In genomic region chr13:71864094-71864980, GRCh38 we compare ENCODE assay signal across 8 cellular contexts. TPM values are rescaled to one million over a fixed set of nuclear protein-coding genes. Genes with fewer than 3 reads are reported as not detected.
DNase-seq lines count a peak whose midpoint lies in the region; ATAC-seq and TF ChIP-seq lines count a peak whose summit lies in the region.

No MANE protein-coding gene starts in this region.

- H3K9me3 ChIP-seq in breast epithelium (no peaks in the 10 kb centered on the region), subcutaneous abdominal adipose tissue (ENCODE audit: control insufficient read depth in 5 of 5, low read length in 5 of 5) (no peaks in the 10 kb centered on the region)

- intact Hi-C loops in breast epithelium (cut with DNase I; ENCODE audit: low total_unique reads): no loop called here

- H3K27me3 ChIP-seq in breast epithelium (peaks cover 0 to 38% of the 10 kb centered on the region in 2 donors), subcutaneous abdominal adipose tissue (ENCODE audit: control insufficient read depth in 5 of 5, insufficient read depth in 4 of 5, low read length in 5 of 5) (peaks cover 13 to 21% (median 16%) of the 10 kb centered on the region in 5 donors)

- DNase-seq in DMS 273 treated with DMSO at 0.1 percent for 48 hours (lab: John Stamatoyannopoulos, UW) (peak; percentile 39), NCI-H1694 treated with DMSO at 0.1 percent for 48 hours (lab: John Stamatoyannopoulos, UW) (peak; percentile 77), breast epithelium (ENCODE audit: low spot score in 2 of 2) (peak; percentile 25 to 67), left kidney (ENCODE audit: low read depth, low spot score) (peak; percentile 92), A172 (ENCODE audit: low spot score) (no peak)
- no peak for DNase-seq in effector CD4-positive, alpha-beta T cell

- no peak for ATAC-seq in GM21825 (IDR thresholded peaks at IDR 0.05; ENCODE audit: unreplicated experiment)

- TF ChIP-seq POLR2A in breast epithelium (IDR thresholded peaks at IDR 0.05): no peak

- H3K4me3 ChIP-seq in breast epithelium (peak overlapping the region; percentile 42 to 80 (median 62)), subcutaneous abdominal adipose tissue (ENCODE audit: low read depth in 1 of 5, low read length in 5 of 5) (peak overlapping the region; percentile 77 to 89 (median 82))

- no peak for TF ChIP-seq CTCF in breast epithelium (IDR thresholded peaks at IDR 0.05)

- H3K36me3 ChIP-seq in breast epithelium (no peaks in the 10 kb centered on the region), subcutaneous abdominal adipose tissue (ENCODE audit: control insufficient read depth in 5 of 5, insufficient read depth in 5 of 5, low read length in 5 of 5) (no peaks in the 10 kb centered on the region)

- peak overlapping the region; percentile 29 to 53 for H3K27ac ChIP-seq in breast epithelium
- H3K27ac ChIP-seq in subcutaneous abdominal adipose tissue (ENCODE audit: low read depth, low read length): peak overlapping the region; percentile 44

- peak overlapping the region in 2 of 5 donors; percentile 48 to 68 for H3K9ac ChIP-seq in subcutaneous abdominal adipose tissue (ENCODE audit: low read length in 5 of 5)

- H3K4me1 ChIP-seq in breast epithelium (no peaks in the 10 kb centered on the region), subcutaneous abdominal adipose tissue (ENCODE audit: control insufficient read depth in 5 of 5, insufficient read depth in 5 of 5, low read length in 5 of 5) (peaks cover 2 to 35% (median 30%) of the 10 kb centered on the region in 5 donors)

RNA-seq across cellular contexts. Expression of gene DACH1, which starts 2.7 kb away (rescaled TPM):
- total RNA-seq in breast epithelium: 10 to 100 TPM in 2 of 3 donors, 1 to 10 TPM in 1; 2.2 to 13.9 (median 11.5) TPM
- total RNA-seq in A172 (2014; rRNA removed; shearing (Covaris generic)): not detected in 2 replicates

Comparison
In these comparisons a context has a peak if more than half of its experiments do, and no peak if none do; other contexts are left out.
1. DNase-seq: peak in DMS 273 treated with DMSO at 0.1 percent for 48 hours (single experiment), NCI-H1694 treated with DMSO at 0.1 percent for 48 hours (single experiment), breast epithelium (2 of 2) and left kidney (single experiment); none in effector CD4-positive, alpha-beta T cell (single experiment) and A172 (single experiment).